In the genomic region with DNA sequence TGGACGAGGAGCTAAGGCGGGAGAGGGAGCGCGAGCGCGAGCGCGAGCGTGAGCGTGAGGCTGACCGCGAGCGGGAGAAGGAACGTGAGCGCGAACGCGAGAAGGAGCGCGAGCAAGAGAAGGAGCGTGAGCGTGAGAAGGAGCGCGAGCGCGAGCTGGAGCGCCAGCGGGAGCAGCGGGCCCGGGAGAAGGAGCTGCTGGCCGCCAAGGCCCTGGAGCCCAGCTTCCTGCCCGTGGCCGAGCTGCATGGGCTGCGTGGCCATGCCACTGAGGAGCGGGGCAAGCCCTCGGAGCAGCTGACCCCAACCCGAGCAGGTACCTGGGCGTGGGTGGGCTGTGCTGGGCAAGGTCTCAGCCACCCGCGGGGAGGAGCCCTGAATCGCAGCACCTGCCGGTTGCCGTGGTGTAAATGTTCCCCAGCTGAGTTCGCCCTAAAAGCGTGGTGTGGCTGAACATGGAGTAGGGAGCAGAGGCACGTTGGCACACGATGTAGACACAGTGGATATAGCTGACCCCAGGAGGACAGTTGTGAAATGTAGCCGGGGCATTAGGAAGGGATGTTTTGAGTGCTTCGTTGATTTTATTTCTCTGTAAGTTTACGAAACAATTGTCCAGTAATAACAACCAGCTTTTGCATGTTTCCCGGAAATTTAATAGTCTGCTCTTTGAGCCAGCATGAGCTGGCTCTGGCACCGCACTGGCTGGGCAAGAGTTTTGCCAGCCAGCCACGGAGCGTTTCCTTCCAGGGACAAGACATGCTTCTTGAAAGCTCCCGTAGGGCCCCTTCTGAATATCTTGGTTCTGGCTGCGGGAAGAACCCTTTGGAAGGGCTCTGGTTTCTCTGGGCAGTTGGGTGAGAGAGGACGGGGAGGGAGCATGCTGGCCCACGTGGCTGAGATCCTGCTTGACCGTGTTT, we compare ENCODE assay signal across 21 cellular contexts. TPM values are rescaled to one million over a fixed set of nuclear protein-coding genes. Genes with fewer than 3 reads are reported as not detected.
A peak's percentile ranks its signal among the peaks of the same experiment; 100 is the strongest.
DNase-seq lines count a peak whose midpoint lies in the region; ATAC-seq and TF ChIP-seq lines count a peak whose summit lies in the region.
"Had no signal": no experiment of that assay in that cellular context is flagged by ENCODE, and none has a peak within 500 bp of the region (broad histone marks: within the 10 kb centered on the region; RNA-seq: fewer than 3 reads in every experiment).

No MANE protein-coding gene starts in this region.

- peak overlapping the region; percentile 25 for H3K27ac ChIP-seq in RWPE1
- H3K27ac ChIP-seq: transverse colon had no signal

- no peak for ATAC-seq in HG03457 (IDR thresholded peaks at IDR 0.05; ENCODE audit: unreplicated experiment)
- ATAC-seq: activated CD8-positive, alpha-beta T cell treated with anti-CD3 and anti-CD28 coated beads, Interleukin-2, amount 10 ng/mL, durations not matched to agents 7 days and 5 days; left lobe of liver had no signal

- POLR2A ChIA-PET in RWPE1 (lab: Yijun Ruan, JAX; ENCODE audit: low non-redundant PET) = no interaction called here

- H3K4me3 ChIP-seq in foreskin fibroblast (ENCODE audit: low read depth in 1 of 2, low read length in 2 of 2) = no peak overlapping the region
- H3K4me3 ChIP-seq: sigmoid colon, transverse colon had no signal

- H3K27me3 Mint-ChIP-seq in progenitor cell of endocrine pancreas = no peaks in the 10 kb centered on the region
- H3K27me3 Mint-ChIP-seq: CD4-positive, alpha-beta memory T cell had no signal

- no peaks in the 10 kb centered on the region for H3K9me3 Mint-ChIP-seq in progenitor cell of endocrine pancreas (ENCODE audit: low read depth)
- H3K9me3 Mint-ChIP-seq: immature natural killer cell, nephron had no signal

- H3K4me3 Mint-ChIP-seq in progenitor cell of endocrine pancreas (ENCODE audit: low read depth) = no peak overlapping the region
- H3K4me3 Mint-ChIP-seq: activated CD8-positive, alpha-beta T cell treated with anti-CD3 and anti-CD28 coated beads, Interleukin-2, amount 10 ng/mL, durations not matched to agents 7 days and 5 days; CD4-positive, alpha-beta memory T cell; nephron had no signal

- peaks cover 14% of the 10 kb centered on the region for H3K36me3 Mint-ChIP-seq in progenitor cell of endocrine pancreas (ENCODE audit: insufficient read depth)

- no peak for TF ChIP-seq CTCF in GM20000 (IDR thresholded peaks at IDR 0.05; ENCODE audit: extremely low read depth, missing control alignments)
- TF ChIP-seq CTCF in RWPE1 (conservative IDR thresholded peaks at IDR 0.05; ENCODE audit: low read depth) = no peak
- no peak for TF ChIP-seq CTCF in foreskin fibroblast (IDR thresholded peaks at IDR 0.05; ENCODE audit: low read depth, low read length)
- TF ChIP-seq CTCF in progenitor cell of endocrine pancreas (IDR thresholded peaks at IDR 0.05; ENCODE audit: unreplicated experiment) = no peak

- DNase-seq in GM20000 (ENCODE audit: low spot score) (peak; percentile 20), RWPE1 (ENCODE audit: low spot score) (no peak), foreskin fibroblast (peak; percentile 35 to 54), progenitor cell of endocrine pancreas (ENCODE audit: low spot score, unreplicated experiment) (no peak), NCI-H226 (no peak)
- no peak for DNase-seq in activated CD8-positive, alpha-beta memory T cell treated with anti-CD3 and anti-CD28 coated beads, Interleukin-2, amount 50 U/mL, for 48 hours
- DNase-seq: activated CD8-positive, alpha-beta T cell treated with anti-CD3 and anti-CD28 coated beads, Interleukin-2, amount 10 ng/mL, durations not matched to agents 7 days and 5 days; activated gamma-delta T cell treated with Interleukin-2 at 50 U/mL for 16 hours; CD4-positive, alpha-beta memory T cell; effector CD4-positive, alpha-beta T cell; hippocampal formation; immature natural killer cell; NCI-H1105; NCI-H2107; NCI-H526 treated with DMSO at 0.1 percent for 48 hours; stimulated activated CD8-positive, alpha-beta memory T cell treated with anti-CD3 and anti-CD28 coated beads, Interleukin-4, amount 100 ng/mL, for 48 hours; transverse colon had no signal

- CTCF ChIA-PET in RWPE1 (lab: Yijun Ruan, JAX) = no interaction called here

- peaks cover 3% of the 10 kb centered on the region for H3K4me1 Mint-ChIP-seq in progenitor cell of endocrine pancreas (ENCODE audit: low read depth)
- H3K4me1 Mint-ChIP-seq: CD4-positive, alpha-beta memory T cell had no signal

- H3K27ac Mint-ChIP-seq in progenitor cell of endocrine pancreas = peak overlapping the region; percentile 52
- H3K27ac Mint-ChIP-seq: activated CD8-positive, alpha-beta T cell treated with anti-CD3 and anti-CD28 coated beads, Interleukin-2, amount 10 ng/mL, durations not matched to agents 7 days and 5 days; nephron had no signal

RNA-seq across cellular contexts. Expression of a gene that starts 32.1 kb away (rescaled TPM):
- 20.9 and 22.3 TPM in 2 replicates for total RNA-seq in progenitor cell of endocrine pancreas

RNA-seq across cellular contexts. Expression of a gene that starts 43.5 kb away (rescaled TPM):
- total RNA-seq in progenitor cell of endocrine pancreas = 136 and 143 TPM in 2 replicates

Comparison
In these comparisons a context has a peak if more than half of its experiments do, and no peak if none do; other contexts are left out.
1. DNase-seq: peak in GM20000 (single experiment) and foreskin fibroblast (2 of 2); none in RWPE1 (single experiment), progenitor cell of endocrine pancreas (single experiment), activated CD8-positive, alpha-beta memory T cell treated with anti-CD3 and anti-CD28 coated beads, Interleukin-2, amount 50 U/mL, for 48 hours (single experiment) and NCI-H226 (single experiment).